Comparison of ENCODE assay signal across 2 cellular contexts in the genomic region with DNA sequence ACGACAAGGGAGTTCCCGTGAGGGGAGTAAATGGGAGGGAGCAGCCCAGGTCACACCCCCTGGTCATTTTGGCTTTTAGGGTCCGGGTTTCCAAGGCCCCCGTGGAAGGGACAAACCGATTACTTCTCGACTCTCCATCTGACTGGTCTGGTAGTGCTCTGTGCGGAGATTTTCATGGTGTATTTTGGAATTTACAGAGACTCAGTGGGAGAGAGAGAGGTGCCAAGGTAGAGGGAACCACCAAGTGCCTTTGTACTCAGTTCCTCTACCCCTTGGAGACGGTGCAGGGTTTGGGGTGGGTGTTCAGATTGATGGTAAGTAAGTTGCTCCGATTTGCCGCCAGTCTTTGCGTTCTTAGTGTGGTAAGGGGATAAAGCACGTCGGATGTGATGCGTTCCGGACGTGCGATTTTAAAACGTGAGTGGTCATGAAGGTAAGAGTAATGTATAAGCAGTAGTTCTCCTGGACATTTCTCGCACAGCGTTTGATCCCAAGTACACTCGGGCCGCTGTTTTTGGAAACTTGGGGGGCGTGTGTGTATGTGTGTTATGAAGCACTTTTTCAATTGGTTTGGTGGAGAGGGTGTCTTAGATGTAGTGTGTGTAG.
A peak's percentile ranks its signal among the peaks of the same experiment; 100 is the strongest.
TF ChIP-seq lines count a peak whose summit lies in the region.

No MANE protein-coding gene starts in this region.

TF ChIP-seq in SK-N-SH, 30 proteins besides CTCF, POLR2A, EP300 and RAD21:
- TF ChIP-seq, protein P1, sequence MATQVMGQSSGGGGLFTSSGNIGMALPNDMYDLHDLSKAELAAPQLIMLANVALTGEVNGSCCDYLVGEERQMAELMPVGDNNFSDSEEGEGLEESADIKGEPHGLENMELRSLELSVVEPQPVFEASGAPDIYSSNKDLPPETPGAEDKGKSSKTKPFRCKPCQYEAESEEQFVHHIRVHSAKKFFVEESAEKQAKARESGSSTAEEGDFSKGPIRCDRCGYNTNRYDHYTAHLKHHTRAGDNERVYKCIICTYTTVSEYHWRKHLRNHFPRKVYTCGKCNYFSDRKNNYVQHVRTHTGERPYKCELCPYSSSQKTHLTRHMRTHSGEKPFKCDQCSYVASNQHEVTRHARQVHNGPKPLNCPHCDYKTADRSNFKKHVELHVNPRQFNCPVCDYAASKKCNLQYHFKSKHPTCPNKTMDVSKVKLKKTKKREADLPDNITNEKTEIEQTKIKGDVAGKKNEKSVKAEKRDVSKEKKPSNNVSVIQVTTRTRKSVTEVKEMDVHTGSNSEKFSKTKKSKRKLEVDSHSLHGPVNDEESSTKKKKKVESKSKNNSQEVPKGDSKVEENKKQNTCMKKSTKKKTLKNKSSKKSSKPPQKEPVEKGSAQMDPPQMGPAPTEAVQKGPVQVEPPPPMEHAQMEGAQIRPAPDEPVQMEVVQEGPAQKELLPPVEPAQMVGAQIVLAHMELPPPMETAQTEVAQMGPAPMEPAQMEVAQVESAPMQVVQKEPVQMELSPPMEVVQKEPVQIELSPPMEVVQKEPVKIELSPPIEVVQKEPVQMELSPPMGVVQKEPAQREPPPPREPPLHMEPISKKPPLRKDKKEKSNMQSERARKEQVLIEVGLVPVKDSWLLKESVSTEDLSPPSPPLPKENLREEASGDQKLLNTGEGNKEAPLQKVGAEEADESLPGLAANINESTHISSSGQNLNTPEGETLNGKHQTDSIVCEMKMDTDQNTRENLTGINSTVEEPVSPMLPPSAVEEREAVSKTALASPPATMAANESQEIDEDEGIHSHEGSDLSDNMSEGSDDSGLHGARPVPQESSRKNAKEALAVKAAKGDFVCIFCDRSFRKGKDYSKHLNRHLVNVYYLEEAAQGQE (IDR thresholded peaks at IDR 0.05; ENCODE audit: low read depth, low read length) = no peak
- TF ChIP-seq, protein P2, sequence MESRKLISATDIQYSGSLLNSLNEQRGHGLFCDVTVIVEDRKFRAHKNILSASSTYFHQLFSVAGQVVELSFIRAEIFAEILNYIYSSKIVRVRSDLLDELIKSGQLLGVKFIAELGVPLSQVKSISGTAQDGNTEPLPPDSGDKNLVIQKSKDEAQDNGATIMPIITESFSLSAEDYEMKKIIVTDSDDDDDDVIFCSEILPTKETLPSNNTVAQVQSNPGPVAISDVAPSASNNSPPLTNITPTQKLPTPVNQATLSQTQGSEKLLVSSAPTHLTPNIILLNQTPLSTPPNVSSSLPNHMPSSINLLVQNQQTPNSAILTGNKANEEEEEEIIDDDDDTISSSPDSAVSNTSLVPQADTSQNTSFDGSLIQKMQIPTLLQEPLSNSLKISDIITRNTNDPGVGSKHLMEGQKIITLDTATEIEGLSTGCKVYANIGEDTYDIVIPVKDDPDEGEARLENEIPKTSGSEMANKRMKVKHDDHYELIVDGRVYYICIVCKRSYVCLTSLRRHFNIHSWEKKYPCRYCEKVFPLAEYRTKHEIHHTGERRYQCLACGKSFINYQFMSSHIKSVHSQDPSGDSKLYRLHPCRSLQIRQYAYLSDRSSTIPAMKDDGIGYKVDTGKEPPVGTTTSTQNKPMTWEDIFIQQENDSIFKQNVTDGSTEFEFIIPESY (IDR thresholded peaks at IDR 0.05; ENCODE audit: borderline replicate concordance, low read depth) = no peak
- no peak for TF ChIP-seq TAF1 (IDR thresholded peaks at IDR 0.05; ENCODE audit: borderline replicate concordance, low read depth, low read length)
- no peak for TF ChIP-seq POLR2AphosphoS5 (IDR thresholded peaks at IDR 0.05; ENCODE audit: low read depth, low read length)
- TF ChIP-seq, protein P3, sequence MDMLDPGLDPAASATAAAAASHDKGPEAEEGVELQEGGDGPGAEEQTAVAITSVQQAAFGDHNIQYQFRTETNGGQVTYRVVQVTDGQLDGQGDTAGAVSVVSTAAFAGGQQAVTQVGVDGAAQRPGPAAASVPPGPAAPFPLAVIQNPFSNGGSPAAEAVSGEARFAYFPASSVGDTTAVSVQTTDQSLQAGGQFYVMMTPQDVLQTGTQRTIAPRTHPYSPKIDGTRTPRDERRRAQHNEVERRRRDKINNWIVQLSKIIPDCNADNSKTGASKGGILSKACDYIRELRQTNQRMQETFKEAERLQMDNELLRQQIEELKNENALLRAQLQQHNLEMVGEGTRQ (IDR thresholded peaks at IDR 0.05; ENCODE audit: borderline replicate concordance, low read depth, low read length) = no peak
- TF ChIP-seq YY1 (IDR thresholded peaks at IDR 0.05; ENCODE audit: low read depth) = no peak
- TF ChIP-seq, protein P4, sequence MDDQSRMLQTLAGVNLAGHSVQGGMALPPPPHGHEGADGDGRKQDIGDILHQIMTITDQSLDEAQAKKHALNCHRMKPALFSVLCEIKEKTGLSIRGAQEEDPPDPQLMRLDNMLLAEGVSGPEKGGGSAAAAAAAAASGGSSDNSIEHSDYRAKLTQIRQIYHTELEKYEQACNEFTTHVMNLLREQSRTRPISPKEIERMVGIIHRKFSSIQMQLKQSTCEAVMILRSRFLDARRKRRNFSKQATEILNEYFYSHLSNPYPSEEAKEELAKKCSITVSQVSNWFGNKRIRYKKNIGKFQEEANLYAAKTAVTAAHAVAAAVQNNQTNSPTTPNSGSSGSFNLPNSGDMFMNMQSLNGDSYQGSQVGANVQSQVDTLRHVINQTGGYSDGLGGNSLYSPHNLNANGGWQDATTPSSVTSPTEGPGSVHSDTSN (IDR thresholded peaks at IDR 0.05) = no peak
- no peak for TF ChIP-seq CHD2 (IDR thresholded peaks at IDR 0.05; ENCODE audit: low read length, partially characterized antibody)
- no peak for TF ChIP-seq GATA2 (CRISPR knock-in tag; IDR thresholded peaks at IDR 0.05)
- TF ChIP-seq FOSL2 (IDR thresholded peaks at IDR 0.05; ENCODE audit: borderline replicate concordance, low read depth) = no peak

TF ChIP-seq in GM12878, 131 proteins besides CTCF, POLR2A, EP300 and RAD21 (continued from another document and continues in another):
- TF ChIP-seq, protein P5, sequence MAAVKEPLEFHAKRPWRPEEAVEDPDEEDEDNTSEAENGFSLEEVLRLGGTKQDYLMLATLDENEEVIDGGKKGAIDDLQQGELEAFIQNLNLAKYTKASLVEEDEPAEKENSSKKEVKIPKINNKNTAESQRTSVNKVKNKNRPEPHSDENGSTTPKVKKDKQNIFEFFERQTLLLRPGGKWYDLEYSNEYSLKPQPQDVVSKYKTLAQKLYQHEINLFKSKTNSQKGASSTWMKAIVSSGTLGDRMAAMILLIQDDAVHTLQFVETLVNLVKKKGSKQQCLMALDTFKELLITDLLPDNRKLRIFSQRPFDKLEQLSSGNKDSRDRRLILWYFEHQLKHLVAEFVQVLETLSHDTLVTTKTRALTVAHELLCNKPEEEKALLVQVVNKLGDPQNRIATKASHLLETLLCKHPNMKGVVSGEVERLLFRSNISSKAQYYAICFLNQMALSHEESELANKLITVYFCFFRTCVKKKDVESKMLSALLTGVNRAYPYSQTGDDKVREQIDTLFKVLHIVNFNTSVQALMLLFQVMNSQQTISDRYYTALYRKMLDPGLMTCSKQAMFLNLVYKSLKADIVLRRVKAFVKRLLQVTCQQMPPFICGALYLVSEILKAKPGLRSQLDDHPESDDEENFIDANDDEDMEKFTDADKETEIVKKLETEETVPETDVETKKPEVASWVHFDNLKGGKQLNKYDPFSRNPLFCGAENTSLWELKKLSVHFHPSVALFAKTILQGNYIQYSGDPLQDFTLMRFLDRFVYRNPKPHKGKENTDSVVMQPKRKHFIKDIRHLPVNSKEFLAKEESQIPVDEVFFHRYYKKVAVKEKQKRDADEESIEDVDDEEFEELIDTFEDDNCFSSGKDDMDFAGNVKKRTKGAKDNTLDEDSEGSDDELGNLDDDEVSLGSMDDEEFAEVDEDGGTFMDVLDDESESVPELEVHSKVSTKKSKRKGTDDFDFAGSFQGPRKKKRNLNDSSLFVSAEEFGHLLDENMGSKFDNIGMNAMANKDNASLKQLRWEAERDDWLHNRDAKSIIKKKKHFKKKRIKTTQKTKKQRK (IDR thresholded peaks at IDR 0.05; ENCODE audit: low read depth, low read length) = no peak
- 0 out of 2 replicates have a peak, but pooled peaks have one; percentile 13 for TF ChIP-seq NBN (IDR thresholded peaks at IDR 0.05)
- peak; percentile 31; the same call in 1 of the 2 replicates for TF ChIP-seq MXI1 (IDR thresholded peaks at IDR 0.05; ENCODE audit: low read depth, low read length)
- TF ChIP-seq, protein P1 (IDR thresholded peaks at IDR 0.05; ENCODE audit: low read depth, low read length) = no peak
- no peak for TF ChIP-seq ZNF217 (IDR thresholded peaks at IDR 0.05)
- no peak for TF ChIP-seq RBBP5 (conservative IDR thresholded peaks at IDR 0.05)
- no peak for TF ChIP-seq ETV6 (conservative IDR thresholded peaks at IDR 0.05 in 1 of 2, IDR thresholded peaks at IDR 0.05 in 1 of 2; ENCODE audit: borderline replicate concordance in 1 of 2, low read depth in 1 of 2)
- TF ChIP-seq GABPA (IDR thresholded peaks at IDR 0.05; ENCODE audit: low read depth) = no peak
- no peak for TF ChIP-seq MEF2A (IDR thresholded peaks at IDR 0.05; ENCODE audit: insufficient read depth, low read depth, low read length)
- no peak; the same call in 1 of the 2 replicates for TF ChIP-seq DPF2 (IDR thresholded peaks at IDR 0.05)
- no peak for TF ChIP-seq SMARCA5 (IDR thresholded peaks at IDR 0.05)
- no peak for TF ChIP-seq HDAC6 (IDR thresholded peaks at IDR 0.05; ENCODE audit: unreplicated experiment)
- no peak for TF ChIP-seq RFX5 (IDR thresholded peaks at IDR 0.05; ENCODE audit: low read depth, low read length)
- TF ChIP-seq, protein P2 (IDR thresholded peaks at IDR 0.05) = no peak
- TF ChIP-seq, protein P6, sequence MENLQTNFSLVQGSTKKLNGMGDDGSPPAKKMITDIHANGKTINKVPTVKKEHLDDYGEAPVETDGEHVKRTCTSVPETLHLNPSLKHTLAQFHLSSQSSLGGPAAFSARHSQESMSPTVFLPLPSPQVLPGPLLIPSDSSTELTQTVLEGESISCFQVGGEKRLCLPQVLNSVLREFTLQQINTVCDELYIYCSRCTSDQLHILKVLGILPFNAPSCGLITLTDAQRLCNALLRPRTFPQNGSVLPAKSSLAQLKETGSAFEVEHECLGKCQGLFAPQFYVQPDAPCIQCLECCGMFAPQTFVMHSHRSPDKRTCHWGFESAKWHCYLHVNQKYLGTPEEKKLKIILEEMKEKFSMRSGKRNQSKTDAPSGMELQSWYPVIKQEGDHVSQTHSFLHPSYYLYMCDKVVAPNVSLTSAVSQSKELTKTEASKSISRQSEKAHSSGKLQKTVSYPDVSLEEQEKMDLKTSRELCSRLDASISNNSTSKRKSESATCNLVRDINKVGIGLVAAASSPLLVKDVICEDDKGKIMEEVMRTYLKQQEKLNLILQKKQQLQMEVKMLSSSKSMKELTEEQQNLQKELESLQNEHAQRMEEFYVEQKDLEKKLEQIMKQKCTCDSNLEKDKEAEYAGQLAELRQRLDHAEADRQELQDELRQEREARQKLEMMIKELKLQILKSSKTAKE (IDR thresholded peaks at IDR 0.05; ENCODE audit: low read depth, poor library complexity, severe bottlenecking) = no peak
- TF ChIP-seq POU2F2 (IDR thresholded peaks at IDR 0.05; ENCODE audit: borderline replicate concordance, low read depth, low read length) = no peak
- TF ChIP-seq PAX8 (IDR thresholded peaks at IDR 0.05) = no peak
- 0 out of 2 replicates have a peak, but pooled peaks have one; percentile 12 for TF ChIP-seq MTA2 (IDR thresholded peaks at IDR 0.05; ENCODE audit: low read depth)
- TF ChIP-seq POLR2AphosphoS5 (IDR thresholded peaks at IDR 0.05; ENCODE audit: low read length) = peak; percentile 13; the same call in 1 of the 2 replicates
- TF ChIP-seq RUNX3 (IDR thresholded peaks at IDR 0.05; ENCODE audit: low read length) = no peak; the same call in 1 of the 2 replicates
- TF ChIP-seq, protein P7, sequence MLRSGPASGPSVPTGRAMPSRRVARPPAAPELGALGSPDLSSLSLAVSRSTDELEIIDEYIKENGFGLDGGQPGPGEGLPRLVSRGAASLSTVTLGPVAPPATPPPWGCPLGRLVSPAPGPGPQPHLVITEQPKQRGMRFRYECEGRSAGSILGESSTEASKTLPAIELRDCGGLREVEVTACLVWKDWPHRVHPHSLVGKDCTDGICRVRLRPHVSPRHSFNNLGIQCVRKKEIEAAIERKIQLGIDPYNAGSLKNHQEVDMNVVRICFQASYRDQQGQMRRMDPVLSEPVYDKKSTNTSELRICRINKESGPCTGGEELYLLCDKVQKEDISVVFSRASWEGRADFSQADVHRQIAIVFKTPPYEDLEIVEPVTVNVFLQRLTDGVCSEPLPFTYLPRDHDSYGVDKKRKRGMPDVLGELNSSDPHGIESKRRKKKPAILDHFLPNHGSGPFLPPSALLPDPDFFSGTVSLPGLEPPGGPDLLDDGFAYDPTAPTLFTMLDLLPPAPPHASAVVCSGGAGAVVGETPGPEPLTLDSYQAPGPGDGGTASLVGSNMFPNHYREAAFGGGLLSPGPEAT (IDR thresholded peaks at IDR 0.05; ENCODE audit: low read depth) = peak; percentile 60; the same call in 1 of the 2 replicates
- no peak for TF ChIP-seq SRF (IDR thresholded peaks at IDR 0.05; ENCODE audit: low read depth in 2 of 2, low read length in 2 of 2)
- TF ChIP-seq ZNF274 (IDR thresholded peaks at IDR 0.05; ENCODE audit: insufficient read depth, insufficient read length) = no peak
- no peak for TF ChIP-seq EZH2 (IDR thresholded peaks at IDR 0.05; ENCODE audit: borderline replicate concordance, control insufficient read depth, low read depth, low read length)
- no peak for TF ChIP-seq NFXL1 (IDR thresholded peaks at IDR 0.05; ENCODE audit: borderline replicate concordance)
